9 cellular contexts compared by ENCODE assay signal in the genomic region with DNA sequence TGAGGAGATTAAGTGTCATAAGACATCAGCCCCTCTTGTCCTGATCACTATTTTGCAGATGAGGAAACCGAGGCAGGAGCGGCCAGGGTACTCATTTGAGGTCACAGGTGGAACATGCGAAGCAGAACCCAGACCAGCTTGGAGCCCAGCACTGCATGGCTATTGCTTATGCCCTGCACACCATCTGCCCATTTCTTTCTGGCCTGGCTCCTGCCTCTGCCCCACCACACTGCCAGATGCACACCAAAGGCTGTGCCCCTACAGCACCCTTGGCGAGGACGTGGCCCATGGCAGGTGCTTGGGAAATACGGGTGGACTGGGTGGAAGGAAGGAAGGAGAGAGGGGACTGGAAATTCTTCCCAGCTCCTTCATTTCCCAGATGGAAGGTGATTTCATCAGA.
"Had no signal": no experiment of that assay in that cellular context is flagged by ENCODE, and none has a peak within 500 bp of the region (broad histone marks: within the 10 kb centered on the region; RNA-seq: fewer than 3 reads in every experiment).

No MANE protein-coding gene starts in this region.

- ATAC-seq: GM23338, HCT116, HepG2 had no signal

- H3K27ac ChIP-seq: HL-60 had no signal

- H3K4me3 Mint-ChIP-seq: GM23338, HFFc6, IgD-negative memory B cell had no signal

- H3K9me3 Mint-ChIP-seq: GM23338 had no signal

- H2AFZ ChIP-seq: GM23338 had no signal

- DNase-seq: H7, HFFc6, KBM-7 had no signal

- H3K36me3 ChIP-seq: HAP-1 had no signal

- H3K36me3 Mint-ChIP-seq: IgD-negative memory B cell had no signal

- H3K27ac Mint-ChIP-seq: GM23338, HFFc6, IgD-negative memory B cell had no signal

- H3K4me3 ChIP-seq: GM23338, HAP-1 had no signal

- H3K9me3 ChIP-seq: HAP-1 had no signal

- H3K4me1 Mint-ChIP-seq: IgD-negative memory B cell had no signal

- H3K4me2 ChIP-seq: GM23338 had no signal

- H3K4me1 ChIP-seq: HAP-1 had no signal
